15 cellular contexts compared by ENCODE assay signal in the genomic region with DNA sequence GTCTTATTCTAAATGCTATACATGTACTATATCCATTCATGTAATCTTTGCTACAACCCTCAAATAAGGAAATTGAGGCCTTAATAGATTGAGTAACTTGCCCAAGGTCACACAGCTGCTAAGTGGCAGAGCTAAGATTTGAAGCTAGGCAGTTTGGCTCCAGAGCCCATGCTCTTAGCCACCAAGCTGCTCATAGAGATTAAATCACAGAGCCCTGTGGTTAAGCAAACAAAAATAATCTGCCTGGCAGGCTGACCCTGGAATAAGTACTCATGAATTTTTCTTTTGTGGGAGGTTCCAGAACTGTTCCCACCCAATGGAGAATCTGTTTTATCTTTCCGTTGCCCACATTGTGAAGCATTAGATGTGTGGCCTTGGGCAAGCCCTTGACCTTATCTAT. TPM values are rescaled to one million over a fixed set of nuclear protein-coding genes. Genes with fewer than 3 reads are reported as not detected.
DNase-seq lines count a peak whose midpoint lies in the region; ATAC-seq and TF ChIP-seq lines count a peak whose summit lies in the region.
"Had no signal": no experiment of that assay in that cellular context is flagged by ENCODE, and none has a peak within 500 bp of the region (broad histone marks: within the 10 kb centered on the region; RNA-seq: fewer than 3 reads in every experiment).

No MANE protein-coding gene starts in this region.

- no peaks in the 10 kb centered on the region for H3K9me3 Mint-ChIP-seq in activated T-helper 2 cell treated with anti-CD3 and anti-CD28 coated beads, Interferon-gamma antibody, Interleukin-2, Interleukin-4, amounts not matched to agents 10 μg/mL and 5 μg/mL and 100 μg/mL, durations not matched to agents 14 hours and 24 hours and 36 hours

- H3K9me2 ChIP-seq in SK-N-SH = no peaks in the 10 kb centered on the region

- no peak for TF ChIP-seq RAD21 in SK-N-SH (IDR thresholded peaks at IDR 0.05; ENCODE audit: low read length)

- H3K23ac ChIP-seq in trophoblast cell (ENCODE audit: low read length) = no peak overlapping the region

- intact Hi-C loops in body of pancreas (cut with DNase I) = no loop called here
- intact Hi-C loops in activated T-helper 2 cell treated with anti-CD3 and anti-CD28 coated beads, Interferon-gamma antibody, Interleukin-2, Interleukin-4, amounts not matched to agents 10 μg/mL and 5 μg/mL and 100 μg/mL, durations not matched to agents 14 hours and 24 hours and 36 hours (cut with micrococcal nuclease) = no loop called here
- intact Hi-C loops in left ventricle myocardium inferior (cut with micrococcal nuclease) = no loop called here

- no peaks in the 10 kb centered on the region for H3K27me3 Mint-ChIP-seq in activated T-helper 2 cell treated with anti-CD3 and anti-CD28 coated beads, Interferon-gamma antibody, Interleukin-2, Interleukin-4, amounts not matched to agents 10 μg/mL and 5 μg/mL and 100 μg/mL, durations not matched to agents 14 hours and 24 hours and 36 hours (ENCODE audit: low read depth)
- H3K27me3 Mint-ChIP-seq: B cell; CD4-positive, alpha-beta memory T cell had no signal

- CTCF ChIA-PET in SK-N-SH (lab: Yijun Ruan, JAX) = interaction anchor here (2.2 kb wide), 1 partner anchor 195 kb away, joined by 8 read pairs; no protein-coding TSS in a partner anchor

- no peak for TF ChIP-seq POLR2A in body of pancreas (IDR thresholded peaks at IDR 0.05)

- H4K8ac ChIP-seq in trophoblast cell (ENCODE audit: low read depth, low read length) = no peak overlapping the region

- no peak overlapping the region for H3K27ac Mint-ChIP-seq in activated T-helper 2 cell treated with anti-CD3 and anti-CD28 coated beads, Interferon-gamma antibody, Interleukin-2, Interleukin-4, amounts not matched to agents 10 μg/mL and 5 μg/mL and 100 μg/mL, durations not matched to agents 14 hours and 24 hours and 36 hours
- H3K27ac Mint-ChIP-seq: B cell; CD4-positive, alpha-beta memory T cell had no signal

- no peak overlapping the region for H3K18ac ChIP-seq in trophoblast cell (ENCODE audit: low read length)

- H3K4me3 ChIP-seq in SK-N-SH (ENCODE audit: low read depth in 2 of 2, low read length in 1 of 2) (no peak overlapping the region), body of pancreas (no peak overlapping the region), trophoblast cell (ENCODE audit: low read depth, low read length) (no peak overlapping the region), left ventricle myocardium inferior (no peak overlapping the region)
- H3K4me3 ChIP-seq: GM12878 had no signal

- no peak for ATAC-seq in SK-N-SH treated with all-trans-retinoic acid at 6 μM for 48 hours
- ATAC-seq in body of pancreas = peak; percentile 45
- ATAC-seq in HG03565 (IDR thresholded peaks at IDR 0.05; ENCODE audit: unreplicated experiment) = no peak
- ATAC-seq: GM12878 had no signal

- H4K91ac ChIP-seq in trophoblast cell (ENCODE audit: low read depth, low read length) = no peak overlapping the region

- H3K9me3 ChIP-seq in SK-N-SH (no peaks in the 10 kb centered on the region), body of pancreas (no peaks in the 10 kb centered on the region), trophoblast cell (ENCODE audit: insufficient read depth, low read depth, low read length) (no peaks in the 10 kb centered on the region), left ventricle myocardium inferior (replicated peaks) (no peaks in the 10 kb centered on the region)

- H2AFZ ChIP-seq in SK-N-SH (ENCODE audit: low read depth) (no peak overlapping the region), trophoblast cell (ENCODE audit: insufficient read depth, low read length, poor library complexity) (no peak overlapping the region)

- H3K27ac ChIP-seq in SK-N-SH (ENCODE audit: low read depth in 2 of 2, low read length in 1 of 2) (peak overlapping the region in 1 of 2 experiments; percentile 61; a peak in 2 of 4 replicates), body of pancreas (peak overlapping the region in 1 of 4 donors; percentile 17), trophoblast cell (ENCODE audit: low read depth, low read length) (no peak overlapping the region), left ventricle myocardium inferior (replicated peaks) (no peak overlapping the region)

- 75% methylated on average over 1 of the region's 1 CpG for WGBS in SK-N-SH (ENCODE audit: low lambda C conversion rate)
- WGBS in body of pancreas, 2 donors = 48 to 67% methylated on average over 1 of the region's 1 CpG
- WGBS in trophoblast cell (ENCODE audit: extremely low coverage, insufficient coverage, insufficient read length) = no CpG with 5 or more reads among the region's 1 CpG

- no peaks in the 10 kb centered on the region for H3F3A ChIP-seq in SK-N-SH (replicated peaks; ENCODE audit: insufficient read depth)

- H3K9ac ChIP-seq in SK-N-SH (no peak overlapping the region), trophoblast cell (ENCODE audit: low read length) (peak overlapping the region; percentile 68)

- no peak overlapping the region for H2BK120ac ChIP-seq in trophoblast cell (ENCODE audit: insufficient read depth, low read length, poor library complexity)

- no peak overlapping the region for H2BK12ac ChIP-seq in trophoblast cell (ENCODE audit: low read length)

- H3K4me1 ChIP-seq in SK-N-SH (ENCODE audit: control insufficient read depth in 1 of 2, insufficient read depth in 2 of 2, low read depth in 1 of 2, low read length in 1 of 2) = peaks cover 0 to 5% of the 10 kb centered on the region in 2 experiments; a peak in 1 of 4 replicates
- H3K4me1 ChIP-seq in body of pancreas = peaks cover 22% of the 10 kb centered on the region
- no peaks in the 10 kb centered on the region for H3K4me1 ChIP-seq in trophoblast cell (ENCODE audit: control insufficient read depth in 1 of 2, insufficient read depth in 2 of 2, low read length in 2 of 2)
- H3K4me1 ChIP-seq in left ventricle myocardium inferior = peaks cover 12% of the 10 kb centered on the region

- TF ChIP-seq CTCF in SK-N-SH (IDR thresholded peaks at IDR 0.05) (no peak), body of pancreas (IDR thresholded peaks at IDR 0.05) (no peak), left ventricle myocardium inferior (IDR thresholded peaks at IDR 0.05; ENCODE audit: borderline replicate concordance) (no peak)

- no peak overlapping the region for H2BK5ac ChIP-seq in trophoblast cell (ENCODE audit: low read depth, low read length, poor library complexity)

- H3K4ac ChIP-seq in trophoblast cell (ENCODE audit: low read depth, low read length) = no peak overlapping the region

- H3K79me1 ChIP-seq in trophoblast cell (ENCODE audit: low read length) = no peaks in the 10 kb centered on the region

- H3K36me3 ChIP-seq in SK-N-SH (replicated peaks in 1 of 2; ENCODE audit: control insufficient read depth in 1 of 2, insufficient read depth in 2 of 2, low read length in 1 of 2) = peaks cover 43 to 77% of the 10 kb centered on the region in 2 experiments
- peaks cover 0 to 40% of the 10 kb centered on the region in 2 donors for H3K36me3 ChIP-seq in body of pancreas (replicated peaks in 1 of 2; ENCODE audit: insufficient read depth in 1 of 2, low read depth in 2 of 2)
- H3K36me3 ChIP-seq in trophoblast cell (ENCODE audit: control insufficient read depth in 1 of 2, insufficient read depth in 2 of 2, low read length in 2 of 2) = peaks cover 27 to 60% of the 10 kb centered on the region in 2 experiments
- peaks cover 83% of the 10 kb centered on the region for H3K36me3 ChIP-seq in left ventricle myocardium inferior

- H3K4me2 ChIP-seq in SK-N-SH (no peak overlapping the region), trophoblast cell (ENCODE audit: low read length) (no peak overlapping the region)

- DNase-seq in SK-N-SH = peak; percentile 36
- DNase-seq in NCI-H69 (lab: John Stamatoyannopoulos, UW) = peak; percentile 73
- peak; percentile 25 to 69 (median 52) for DNase-seq in body of pancreas
- DNase-seq in trophoblast cell = no peak
- DNase-seq in activated T-helper 2 cell treated with anti-CD3 and anti-CD28 coated beads, Interferon-gamma antibody, Interleukin-2, Interleukin-4, amounts not matched to agents 10 μg/mL and 5 μg/mL and 100 μg/mL, durations not matched to agents 14 hours and 24 hours and 36 hours (ENCODE audit: low spot score) = no peak
- no peak for DNase-seq in left ventricle myocardium inferior
- DNase-seq: ACHN; C1 segment of cervical spinal cord; CD4-positive, alpha-beta memory T cell; DMS79; HCEC 1CT had no signal

- peaks cover 4% of the 10 kb centered on the region; the same call in 1 of the 2 replicates for H4K20me1 ChIP-seq in SK-N-SH (ENCODE audit: insufficient read depth)

- no peak overlapping the region for H3K14ac ChIP-seq in trophoblast cell (ENCODE audit: low read length)

- H4K12ac ChIP-seq in trophoblast cell (ENCODE audit: low read depth, low read length) = no peak overlapping the region

- H3K4me1 Mint-ChIP-seq in activated T-helper 2 cell treated with anti-CD3 and anti-CD28 coated beads, Interferon-gamma antibody, Interleukin-2, Interleukin-4, amounts not matched to agents 10 μg/mL and 5 μg/mL and 100 μg/mL, durations not matched to agents 14 hours and 24 hours and 36 hours (ENCODE audit: low read depth) = peaks cover 6% of the 10 kb centered on the region

- no peak for TF ChIP-seq EP300 in SK-N-SH (IDR thresholded peaks at IDR 0.05; ENCODE audit: borderline replicate concordance in 1 of 2, low read depth in 1 of 2, low read length in 1 of 2)

- POLR2A ChIA-PET in SK-N-SH (lab: Yijun Ruan, JAX) = no interaction called here

- H3K79me2 ChIP-seq in SK-N-SH (ENCODE audit: insufficient read depth) = peaks cover 41% of the 10 kb centered on the region
- H3K79me2 ChIP-seq in trophoblast cell (ENCODE audit: control insufficient read depth, insufficient read depth, low read length, poor library complexity) = no peaks in the 10 kb centered on the region

- H3K4me3 Mint-ChIP-seq in activated T-helper 2 cell treated with anti-CD3 and anti-CD28 coated beads, Interferon-gamma antibody, Interleukin-2, Interleukin-4, amounts not matched to agents 10 μg/mL and 5 μg/mL and 100 μg/mL, durations not matched to agents 14 hours and 24 hours and 36 hours (ENCODE audit: low read depth) = no peak overlapping the region
- H3K4me3 Mint-ChIP-seq: B cell; CD4-positive, alpha-beta memory T cell had no signal

- no peaks in the 10 kb centered on the region for H3K27me3 ChIP-seq in SK-N-SH (ENCODE audit: insufficient read depth)
- no peaks in the 10 kb centered on the region for H3K27me3 ChIP-seq in body of pancreas
- no peaks in the 10 kb centered on the region for H3K27me3 ChIP-seq in trophoblast cell (ENCODE audit: insufficient read depth, low read length)
- no peaks in the 10 kb centered on the region for H3K27me3 ChIP-seq in left ventricle myocardium inferior (ENCODE audit: low read depth)

- H2AK5ac ChIP-seq in trophoblast cell (ENCODE audit: low read length) = no peak overlapping the region

- H3K36me3 Mint-ChIP-seq in activated T-helper 2 cell treated with anti-CD3 and anti-CD28 coated beads, Interferon-gamma antibody, Interleukin-2, Interleukin-4, amounts not matched to agents 10 μg/mL and 5 μg/mL and 100 μg/mL, durations not matched to agents 14 hours and 24 hours and 36 hours (ENCODE audit: low read depth) = peaks cover 63% of the 10 kb centered on the region

RNA-seq across cellular contexts. Expression of a gene that starts 7.4 kb away (rescaled TPM):
- 17.4 and 23.4 TPM in 2 replicates for polyA plus RNA-seq in SK-N-SH (2012; rRNA removed)
- 12.4 and 17.6 TPM in 2 replicates for polyA plus RNA-seq in SK-N-SH (2012; cell fraction: cytosol; rRNA removed)
- polyA plus RNA-seq in SK-N-SH (2012; cell fraction: nucleus; rRNA removed) = 17.6 and 18.8 TPM in 2 replicates
- 10 to 100 TPM; 16.3 to 19.4 TPM for total RNA-seq in body of pancreas
- 20.8 and 20.9 TPM in 2 replicates for polyA plus RNA-seq in trophoblast cell (2013)
- total RNA-seq in activated T-helper 2 cell treated with anti-CD3 and anti-CD28 coated beads, Interferon-gamma antibody, Interleukin-2, Interleukin-4, amounts not matched to agents 10 μg/mL and 5 μg/mL and 100 μg/mL, durations not matched to agents 14 hours and 24 hours and 36 hours = 27.1 and 28.5 TPM in 2 replicates
- total RNA-seq in left ventricle myocardium inferior = 13.3 TPM

Comparison
In these comparisons a context has a peak if more than half of its experiments do, and no peak if none do; other contexts are left out.
1. DNase-seq: peak in SK-N-SH (single experiment), NCI-H69 (single experiment) and body of pancreas (4 of 4); none in trophoblast cell (0 of 2), activated T-helper 2 cell treated with anti-CD3 and anti-CD28 coated beads, Interferon-gamma antibody, Interleukin-2, Interleukin-4, amounts not matched to agents 10 μg/mL and 5 μg/mL and 100 μg/mL, durations not matched to agents 14 hours and 24 hours and 36 hours (single experiment) and left ventricle myocardium inferior (single experiment).